Comparison of ENCODE assay signal across 8 cellular contexts in genomic region chr15:56249080-56249479, GRCh38. TPM values are rescaled to one million over a fixed set of nuclear protein-coding genes. Genes with fewer than 3 reads are reported as not detected.
DNase-seq lines count a peak whose midpoint lies in the region; ATAC-seq lines count a peak whose summit lies in the region.

No MANE protein-coding gene starts in this region.

- ATAC-seq in activated CD4-positive, alpha-beta T cell treated with anti-CD3 and anti-CD28 coated beads for 36 hours, result no peak
- no peak for ATAC-seq in GM18870 (IDR thresholded peaks at IDR 0.05; ENCODE audit: unreplicated experiment)

- H3K36me3 Mint-ChIP-seq in activated CD4-positive, alpha-beta T cell treated with anti-CD3 and anti-CD28 coated beads for 36 hours (ENCODE audit: low read depth), result no peaks in the 10 kb centered on the region

- DNase-seq in activated CD4-positive, alpha-beta T cell treated with anti-CD3 and anti-CD28 coated beads for 36 hours, result peak; percentile 7
- no peak for DNase-seq in activated CD4-positive, alpha-beta T cell treated with anti-CD3 and anti-CD28 coated beads for 4 hours
- DNase-seq in NCI-H524 (lab: John Stamatoyannopoulos, UW) (peak; percentile 79 to 87), dedifferentiated amniotic fluid mesenchymal stem cell (ENCODE audit: extremely low spot score) (peak; percentile 37), stromal cell of bone marrow (ENCODE audit: low read depth) (peak; percentile 64), medulla oblongata (ENCODE audit: extremely low spot score) (no peak)
- DNase-seq in activated CD8-positive, alpha-beta memory T cell treated with anti-CD3 and anti-CD28 coated beads for 24 hours, result no peak

- peaks cover 8% of the 10 kb centered on the region for H3K27me3 Mint-ChIP-seq in activated CD4-positive, alpha-beta T cell treated with anti-CD3 and anti-CD28 coated beads for 36 hours

- no peak overlapping the region for H3K4me3 Mint-ChIP-seq in activated CD4-positive, alpha-beta T cell treated with anti-CD3 and anti-CD28 coated beads for 36 hours

- peaks cover 15% of the 10 kb centered on the region for H3K4me1 Mint-ChIP-seq in activated CD4-positive, alpha-beta T cell treated with anti-CD3 and anti-CD28 coated beads for 36 hours

- H3K9me3 Mint-ChIP-seq in activated CD4-positive, alpha-beta T cell treated with anti-CD3 and anti-CD28 coated beads for 36 hours (ENCODE audit: low read depth), result no peaks in the 10 kb centered on the region

- H3K27ac Mint-ChIP-seq in activated CD4-positive, alpha-beta T cell treated with anti-CD3 and anti-CD28 coated beads for 36 hours, result no peak overlapping the region

- POLR2A ChIA-PET in activated CD4-positive, alpha-beta T cell treated with anti-CD3 and anti-CD28 coated beads for 36 hours (lab: Charles Lee), result no interaction called here

- intact Hi-C loops in activated CD4-positive, alpha-beta T cell treated with anti-CD3 and anti-CD28 coated beads for 36 hours (cut with DNase I, micrococcal nuclease), result loop anchor here (5.0 to 10.0 kb wide), 5 partner anchors 113 to 1052 kb away; partner anchors contain the start of gene RSL24D1 (in 1 of the 2)

- CTCF ChIA-PET in activated CD4-positive, alpha-beta T cell treated with anti-CD3 and anti-CD28 coated beads for 36 hours (lab: Charles Lee), result interaction anchor here (0.7 to 1.2 kb wide), 4 partner anchors 48 to 185 kb away, joined by 3 to 4 read pairs (median 3); no protein-coding TSS in a partner anchor

RNA-seq across cellular contexts. Expression of gene RFX7, which starts 5.4 kb away (rescaled TPM):
- total RNA-seq in activated CD4-positive, alpha-beta T cell treated with anti-CD3 and anti-CD28 coated beads for 36 hours, result 10 to 100 TPM; 24.0 to 31.4 TPM

Comparison
In these comparisons a context has a peak if more than half of its experiments do, and no peak if none do; other contexts are left out.
1. DNase-seq: peak in activated CD4-positive, alpha-beta T cell treated with anti-CD3 and anti-CD28 coated beads for 36 hours (single experiment), NCI-H524 (2 of 2), dedifferentiated amniotic fluid mesenchymal stem cell (single experiment) and stromal cell of bone marrow (single experiment); none in activated CD4-positive, alpha-beta T cell treated with anti-CD3 and anti-CD28 coated beads for 4 hours (0 of 2), medulla oblongata (single experiment) and activated CD8-positive, alpha-beta memory T cell treated with anti-CD3 and anti-CD28 coated beads for 24 hours (single experiment).